ENCODE assay signal across 2 cellular contexts in genomic region chr9:135819905-135820304, GRCh38.
TF ChIP-seq lines count a peak whose summit lies in the region.

No MANE protein-coding gene starts in this region.

TF ChIP-seq in SK-N-SH, 30 proteins besides CTCF, POLR2A, EP300 and RAD21 (continued from another document):
- TF ChIP-seq IRF3 (IDR thresholded peaks at IDR 0.05; ENCODE audit: low read depth, low read length) = no peak
- TF ChIP-seq GATA2 (CRISPR knock-in tag; IDR thresholded peaks at IDR 0.05) = no peak
- no peak for TF ChIP-seq GABPA (IDR thresholded peaks at IDR 0.05; ENCODE audit: low read depth)
- no peak for TF ChIP-seq FOXM1 (IDR thresholded peaks at IDR 0.05; ENCODE audit: low read depth)
- TF ChIP-seq RCOR1 (IDR thresholded peaks at IDR 0.05; ENCODE audit: low read length) = no peak
- TF ChIP-seq JUND (IDR thresholded peaks at IDR 0.05) = no peak

TF ChIP-seq in SK-N-SH treated with all-trans-retinoic acid at 6 μM for 48 hours, 23 proteins besides CTCF, POLR2A, EP300 and RAD21 (continued from another document):
- no peak for TF ChIP-seq PATZ1 (CRISPR knock-in tag; IDR thresholded peaks at IDR 0.05; ENCODE audit: borderline replicate concordance)
- no peak for TF ChIP-seq RARB (CRISPR knock-in tag; IDR thresholded peaks at IDR 0.05)
- TF ChIP-seq, protein P1, sequence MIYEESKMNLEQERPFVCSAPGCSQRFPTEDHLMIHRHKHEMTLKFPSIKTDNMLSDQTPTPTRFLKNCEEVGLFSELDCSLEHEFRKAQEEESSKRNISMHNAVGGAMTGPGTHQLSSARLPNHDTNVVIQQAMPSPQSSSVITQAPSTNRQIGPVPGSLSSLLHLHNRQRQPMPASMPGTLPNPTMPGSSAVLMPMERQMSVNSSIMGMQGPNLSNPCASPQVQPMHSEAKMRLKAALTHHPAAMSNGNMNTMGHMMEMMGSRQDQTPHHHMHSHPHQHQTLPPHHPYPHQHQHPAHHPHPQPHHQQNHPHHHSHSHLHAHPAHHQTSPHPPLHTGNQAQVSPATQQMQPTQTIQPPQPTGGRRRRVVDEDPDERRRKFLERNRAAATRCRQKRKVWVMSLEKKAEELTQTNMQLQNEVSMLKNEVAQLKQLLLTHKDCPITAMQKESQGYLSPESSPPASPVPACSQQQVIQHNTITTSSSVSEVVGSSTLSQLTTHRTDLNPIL (CRISPR knock-in tag; IDR thresholded peaks at IDR 0.05; ENCODE audit: low read depth) = no peak
- TF ChIP-seq BACH2 (CRISPR knock-in tag; IDR thresholded peaks at IDR 0.05; ENCODE audit: borderline replicate concordance) = no peak
- TF ChIP-seq, protein P2, sequence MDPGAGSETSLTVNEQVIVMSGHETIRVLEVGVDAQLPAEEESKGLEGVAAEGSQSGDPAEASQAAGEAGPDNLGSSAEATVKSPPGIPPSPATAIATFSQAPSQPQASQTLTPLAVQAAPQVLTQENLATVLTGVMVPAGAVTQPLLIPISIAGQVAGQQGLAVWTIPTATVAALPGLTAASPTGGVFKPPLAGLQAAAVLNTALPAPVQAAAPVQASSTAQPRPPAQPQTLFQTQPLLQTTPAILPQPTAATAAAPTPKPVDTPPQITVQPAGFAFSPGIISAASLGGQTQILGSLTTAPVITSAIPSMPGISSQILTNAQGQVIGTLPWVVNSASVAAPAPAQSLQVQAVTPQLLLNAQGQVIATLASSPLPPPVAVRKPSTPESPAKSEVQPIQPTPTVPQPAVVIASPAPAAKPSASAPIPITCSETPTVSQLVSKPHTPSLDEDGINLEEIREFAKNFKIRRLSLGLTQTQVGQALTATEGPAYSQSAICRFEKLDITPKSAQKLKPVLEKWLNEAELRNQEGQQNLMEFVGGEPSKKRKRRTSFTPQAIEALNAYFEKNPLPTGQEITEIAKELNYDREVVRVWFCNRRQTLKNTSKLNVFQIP (CRISPR knock-in tag; IDR thresholded peaks at IDR 0.05; ENCODE audit: borderline replicate concordance, low read depth) = no peak
- no peak for TF ChIP-seq CSRNP3 (CRISPR knock-in tag; IDR thresholded peaks at IDR 0.05)
- no peak for TF ChIP-seq ZC3H10 (CRISPR knock-in tag; IDR thresholded peaks at IDR 0.05)
- no peak for TF ChIP-seq ARNTL (CRISPR knock-in tag; IDR thresholded peaks at IDR 0.05; ENCODE audit: borderline replicate concordance, low read depth)
- TF ChIP-seq TCF4 (CRISPR knock-in tag; IDR thresholded peaks at IDR 0.05; ENCODE audit: borderline replicate concordance) = no peak
- no peak for TF ChIP-seq ZNF565 (CRISPR knock-in tag; conservative IDR thresholded peaks at IDR 0.05; ENCODE audit: low read depth)
- no peak for TF ChIP-seq ZFP3 (CRISPR knock-in tag; IDR thresholded peaks at IDR 0.05)
- TF ChIP-seq ESRRG (CRISPR knock-in tag; IDR thresholded peaks at IDR 0.05) = no peak
- no peak for TF ChIP-seq ZFP30 (CRISPR knock-in tag; IDR thresholded peaks at IDR 0.05)
- TF ChIP-seq GLIS3 (CRISPR knock-in tag; IDR thresholded peaks at IDR 0.05) = no peak
- no peak for TF ChIP-seq ZNF70 (CRISPR knock-in tag; IDR thresholded peaks at IDR 0.05)
- no peak for TF ChIP-seq ISL1 (CRISPR knock-in tag; IDR thresholded peaks at IDR 0.05)
- TF ChIP-seq PPARA (CRISPR knock-in tag; IDR thresholded peaks at IDR 0.05; ENCODE audit: borderline replicate concordance) = no peak
- no peak for TF ChIP-seq CSDC2 (CRISPR knock-in tag; IDR thresholded peaks at IDR 0.05)
- no peak for TF ChIP-seq ZNF8 (CRISPR knock-in tag; IDR thresholded peaks at IDR 0.05)
